ENCODE assay signal across 1 cellular context in genomic region chr11:83158965-83159900, GRCh38.
TF ChIP-seq lines count a peak whose summit lies in the region.

No MANE protein-coding gene starts in this region.

TF ChIP-seq in HepG2, 621 proteins besides CTCF, POLR2A, EP300 and RAD21 (continued from another document):
- TF ChIP-seq, protein P1, sequence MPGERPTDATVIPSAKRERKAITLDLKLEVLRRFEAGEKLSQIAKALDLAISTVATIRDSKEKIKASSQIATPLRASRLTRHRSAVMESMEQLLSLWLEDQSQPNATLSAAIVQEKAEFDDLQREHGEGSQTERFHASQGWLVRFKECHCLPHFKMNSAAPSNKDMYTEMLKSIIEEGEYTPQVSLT (CRISPR knock-in tag; IDR thresholded peaks at IDR 0.05; ENCODE audit: borderline replicate concordance, low read depth): no peak
- no peak for TF ChIP-seq CEBPZ (IDR thresholded peaks at IDR 0.05; ENCODE audit: low read length)
- TF ChIP-seq ERF (CRISPR knock-in tag; IDR thresholded peaks at IDR 0.05): no peak
- 0 out of 2 replicates have a peak, but pooled peaks have one; percentile 3 for TF ChIP-seq POLR2AphosphoS5 (IDR thresholded peaks at IDR 0.05; ENCODE audit: low read depth, low read length)
- TF ChIP-seq ZNF546 (CRISPR knock-in tag; conservative IDR thresholded peaks at IDR 0.05): no peak
- no peak for TF ChIP-seq DR1 (CRISPR knock-in tag; IDR thresholded peaks at IDR 0.05)
- no peak for TF ChIP-seq AHR (CRISPR knock-in tag; IDR thresholded peaks at IDR 0.05)
- TF ChIP-seq ZNF615 (CRISPR knock-in tag; IDR thresholded peaks at IDR 0.05; ENCODE audit: borderline replicate concordance): no peak
